ENCODE assay signal across 8 cellular contexts in the genomic region with DNA sequence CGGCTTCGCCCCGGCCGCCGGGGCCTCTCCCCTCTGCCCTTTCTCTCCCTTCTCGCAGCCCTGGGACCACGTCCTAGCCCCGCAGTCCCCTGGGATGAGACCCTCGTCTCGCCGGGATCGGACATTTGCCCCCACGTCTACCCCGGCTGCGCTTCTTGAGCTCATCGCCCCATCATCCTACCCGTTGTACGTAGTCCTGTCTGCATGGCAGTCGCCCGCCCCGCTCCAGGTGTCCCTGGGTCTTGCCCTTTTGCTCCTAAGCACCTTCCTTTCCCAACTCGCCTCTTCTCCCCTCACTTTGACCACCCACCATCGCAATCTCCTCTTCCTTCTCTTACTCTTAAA. TPM values are rescaled to one million over a fixed set of nuclear protein-coding genes. Genes with fewer than 3 reads are reported as not detected.
DNase-seq lines count a peak whose midpoint lies in the region; ATAC-seq and TF ChIP-seq lines count a peak whose summit lies in the region.

No MANE protein-coding gene starts in this region.

- peaks cover 31 to 42% (median 39%) of the 10 kb centered on the region in 3 donors for H3K4me1 Mint-ChIP-seq in CD8-positive, alpha-beta memory T cell
- H3K4me1 Mint-ChIP-seq in activated T-cell treated with anti-CD3 and anti-CD28 coated beads, Interleukin-2, amount 50 U/mL, for 4 hours (ENCODE audit: low read depth), result peaks cover 33% of the 10 kb centered on the region

- no peaks in the 10 kb centered on the region for H3K27me3 ChIP-seq in CD8-positive, alpha-beta memory T cell (ENCODE audit: insufficient read depth, low read length, poor library complexity, severe bottlenecking)
- H3K27me3 ChIP-seq in left ventricle myocardium inferior (ENCODE audit: low read depth), result no peaks in the 10 kb centered on the region

- peak in 1 of 5 donors; percentile 20 for DNase-seq in CD8-positive, alpha-beta memory T cell
- DNase-seq in activated T-cell treated with anti-CD3 and anti-CD28 coated beads, Interleukin-2, amount 50 U/mL, for 4 hours, result no peak
- DNase-seq in left ventricle myocardium inferior (peak; percentile 16), sciatic nerve (ENCODE audit: low spot score) (no peak), HK-2 (ENCODE audit: unreplicated experiment) (no peak)

- peak overlapping the region; percentile 85 to 91 (median 89) for H3K4me3 Mint-ChIP-seq in CD8-positive, alpha-beta memory T cell
- H3K4me3 Mint-ChIP-seq in activated T-cell treated with anti-CD3 and anti-CD28 coated beads, Interleukin-2, amount 50 U/mL, for 4 hours, result peak overlapping the region; percentile 81

- H3K4me3 ChIP-seq in CD8-positive, alpha-beta memory T cell (ENCODE audit: low read length), result peak overlapping the region; percentile 43
- H3K4me3 ChIP-seq in left ventricle myocardium inferior, result peak overlapping the region; percentile 91

- POLR2A ChIA-PET in CD8-positive, alpha-beta memory T cell (lab: Charles Lee), result no interaction called here

- H3K36me3 ChIP-seq in CD8-positive, alpha-beta memory T cell (ENCODE audit: insufficient read depth, low read length), result no peaks in the 10 kb centered on the region
- no peaks in the 10 kb centered on the region for H3K36me3 ChIP-seq in left ventricle myocardium inferior

- peak; percentile 9 for ATAC-seq in HG03045 (IDR thresholded peaks at IDR 0.05; ENCODE audit: unreplicated experiment)
- ATAC-seq in activated T-cell treated with anti-CD3 and anti-CD28 coated beads, Interleukin-2, amount 50 U/mL, for 4 hours, result peak in 1 of 2 donors; percentile 3
- peak; percentile 4 for ATAC-seq in sciatic nerve
- ATAC-seq in HG02884 (IDR thresholded peaks at IDR 0.05; ENCODE audit: unreplicated experiment), result no peak
- ATAC-seq in GM18873 (IDR thresholded peaks at IDR 0.05; ENCODE audit: low FRiP score, unreplicated experiment), result no peak

- intact Hi-C loops in left ventricle myocardium inferior (cut with micrococcal nuclease), result no loop called here
- intact Hi-C loops in sciatic nerve (cut with DNase I), result no loop called here

- peak overlapping the region; percentile 12 to 97 (median 66) for H3K27ac Mint-ChIP-seq in CD8-positive, alpha-beta memory T cell

- no peaks in the 10 kb centered on the region for H3K9me3 Mint-ChIP-seq in CD8-positive, alpha-beta memory T cell
- no peaks in the 10 kb centered on the region for H3K9me3 Mint-ChIP-seq in activated T-cell treated with anti-CD3 and anti-CD28 coated beads, Interleukin-2, amount 50 U/mL, for 4 hours

- no peak for TF ChIP-seq CTCF in left ventricle myocardium inferior (IDR thresholded peaks at IDR 0.05; ENCODE audit: borderline replicate concordance)

- no peak overlapping the region for H3K27ac ChIP-seq in CD8-positive, alpha-beta memory T cell (ENCODE audit: low read depth, low read length)
- H3K27ac ChIP-seq in left ventricle myocardium inferior (replicated peaks), result peak overlapping the region; percentile 68

- peaks cover 27% of the 10 kb centered on the region for H3K4me1 ChIP-seq in CD8-positive, alpha-beta memory T cell (ENCODE audit: insufficient read depth, low read length)
- H3K4me1 ChIP-seq in left ventricle myocardium inferior, result peaks cover 37% of the 10 kb centered on the region

- CTCF ChIA-PET in CD8-positive, alpha-beta memory T cell (lab: Charles Lee), result no interaction called here

- H3K27me3 Mint-ChIP-seq in CD8-positive, alpha-beta memory T cell, result peaks cover 23 to 44% of the 10 kb centered on the region in 2 donors
- H3K27me3 Mint-ChIP-seq in activated T-cell treated with anti-CD3 and anti-CD28 coated beads, Interleukin-2, amount 50 U/mL, for 4 hours (ENCODE audit: low read depth), result peaks cover 15% of the 10 kb centered on the region

- no peaks in the 10 kb centered on the region for H3K9me3 ChIP-seq in CD8-positive, alpha-beta memory T cell (ENCODE audit: low read length)
- no peaks in the 10 kb centered on the region for H3K9me3 ChIP-seq in left ventricle myocardium inferior (replicated peaks)

- peaks cover 0 to 4% (median 0%) of the 10 kb centered on the region in 3 donors for H3K36me3 Mint-ChIP-seq in CD8-positive, alpha-beta memory T cell
- no peaks in the 10 kb centered on the region for H3K36me3 Mint-ChIP-seq in activated T-cell treated with anti-CD3 and anti-CD28 coated beads, Interleukin-2, amount 50 U/mL, for 4 hours (ENCODE audit: insufficient read depth)

RNA-seq across cellular contexts. Expression of a gene that starts 0.6 kb away (rescaled TPM):
- 1 to 10 TPM; 1.7 to 1.9 TPM for total RNA-seq in CD8-positive, alpha-beta memory T cell
- polyA plus RNA-seq in CD8-positive, alpha-beta memory T cell, result 2.7 TPM
- total RNA-seq in activated T-cell treated with anti-CD3 and anti-CD28 coated beads, Interleukin-2, amount 50 U/mL, for 4 hours, result 1 to 10 TPM; 1.1 to 2.0 (median 1.4) TPM
- total RNA-seq in left ventricle myocardium inferior, result 5.7 TPM
- 29.0 TPM for total RNA-seq in sciatic nerve

Comparison
In these comparisons a context has a peak if more than half of its experiments do, and no peak if none do; other contexts are left out.
1. ATAC-seq: peak in HG03045 (single experiment) and sciatic nerve (single experiment); none in HG02884 (single experiment) and GM18873 (single experiment).